In the genomic region with DNA sequence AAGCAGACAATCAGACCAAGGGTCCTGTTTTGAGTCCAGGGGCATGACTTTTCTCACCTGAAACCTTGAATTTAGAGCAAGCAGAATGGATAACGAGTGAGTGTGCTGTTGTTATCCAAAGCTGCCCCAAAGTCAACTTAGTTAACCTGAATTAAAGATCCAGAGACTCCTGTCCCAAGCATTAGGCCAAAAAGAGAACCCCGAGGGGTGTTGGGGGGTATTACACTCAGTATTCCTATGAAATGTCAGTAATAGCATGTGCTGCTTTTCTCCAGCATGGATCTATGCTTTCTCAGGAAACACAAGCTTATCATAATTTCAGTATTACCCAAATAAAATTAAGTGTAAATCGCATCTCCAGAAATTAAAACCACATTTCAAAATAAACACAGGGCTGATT, we compare ENCODE assay signal across 21 cellular contexts. TPM values are rescaled to one million over a fixed set of nuclear protein-coding genes. Genes with fewer than 3 reads are reported as not detected.
DNase-seq lines count a peak whose midpoint lies in the region; ATAC-seq, FAIRE-seq and TF ChIP-seq lines count a peak whose summit lies in the region.
"Had no signal": no experiment of that assay in that cellular context is flagged by ENCODE, and none has a peak within 500 bp of the region (broad histone marks: within the 10 kb centered on the region; RNA-seq: fewer than 3 reads in every experiment).

No MANE protein-coding gene starts in this region.

- no peak overlapping the region for H3K4me3 ChIP-seq in A549
- H3K4me3 ChIP-seq in kidney epithelial cell (ENCODE audit: low read depth, low read length): no peak overlapping the region
- H3K4me3 ChIP-seq: MG63 had no signal

- no peak for TF ChIP-seq EP300 in A549 (IDR thresholded peaks at IDR 0.05)

- H3K9me3 ChIP-seq in A549: no peaks in the 10 kb centered on the region
- H3K9me3 ChIP-seq: MG63 had no signal

- 96% methylated on average over 3 of the region's 3 CpGs for WGBS in A549 (ENCODE audit: missing lambda C conversion rate)

- peaks cover 8% of the 10 kb centered on the region for H3K4me1 Mint-ChIP-seq in activated CD4-positive, alpha-beta T cell treated with anti-CD3 and anti-CD28 coated beads, Interleukin-2, amount 10 ng/mL, durations not matched to agents 24 days and 14 days
- H3K4me1 Mint-ChIP-seq in activated CD4-positive, alpha-beta T cell treated with anti-CD3 and anti-CD28 coated beads for 36 hours: no peaks in the 10 kb centered on the region
- peaks cover 0 to 6% (median 4%) of the 10 kb centered on the region in 4 donors for H3K4me1 Mint-ChIP-seq in naive thymus-derived CD8-positive, alpha-beta T cell

- POLR2A ChIA-PET in activated CD4-positive, alpha-beta T cell treated with anti-CD3 and anti-CD28 coated beads for 36 hours (lab: Charles Lee): interaction anchor here (0.5 kb wide), 1 partner anchor 443 kb away, joined by 5 read pairs; no protein-coding TSS in a partner anchor
- POLR2A ChIA-PET in A549 (lab: Yijun Ruan, JAX): interaction anchor here (1.5 kb wide), 1 partner anchor 22 kb away, joined by 3 read pairs; no protein-coding TSS in a partner anchor
- POLR2A ChIA-PET in naive thymus-derived CD8-positive, alpha-beta T cell (lab: Charles Lee): no interaction called here

- H3K36me3 ChIP-seq in kidney epithelial cell (ENCODE audit: control insufficient read depth, insufficient read depth, low read length): peaks cover 1% of the 10 kb centered on the region

- TF ChIP-seq CTCF in A549 (IDR thresholded peaks at IDR 0.05): no peak
- TF ChIP-seq CTCF in kidney epithelial cell (IDR thresholded peaks at IDR 0.05; ENCODE audit: insufficient read depth, low read length, poor library complexity, severe bottlenecking): peak; percentile 5

- H3K9me3 Mint-ChIP-seq in activated CD4-positive, alpha-beta T cell treated with anti-CD3 and anti-CD28 coated beads, Interleukin-2, amount 10 ng/mL, durations not matched to agents 24 days and 14 days: no peaks in the 10 kb centered on the region
- no peaks in the 10 kb centered on the region for H3K9me3 Mint-ChIP-seq in activated CD4-positive, alpha-beta T cell treated with anti-CD3 and anti-CD28 coated beads for 36 hours (ENCODE audit: low read depth)
- H3K9me3 Mint-ChIP-seq in naive thymus-derived CD8-positive, alpha-beta T cell: no peaks in the 10 kb centered on the region
- H3K9me3 Mint-ChIP-seq: CD8-positive, alpha-beta T cell had no signal

- no peak overlapping the region for H3K4me3 Mint-ChIP-seq in activated CD4-positive, alpha-beta T cell treated with anti-CD3 and anti-CD28 coated beads, Interleukin-2, amount 10 ng/mL, durations not matched to agents 24 days and 14 days
- H3K4me3 Mint-ChIP-seq in activated CD4-positive, alpha-beta T cell treated with anti-CD3 and anti-CD28 coated beads for 36 hours: no peak overlapping the region
- no peak overlapping the region for H3K4me3 Mint-ChIP-seq in naive thymus-derived CD8-positive, alpha-beta T cell
- H3K4me3 Mint-ChIP-seq: CD8-positive, alpha-beta T cell had no signal

- no peak for ATAC-seq in activated CD4-positive, alpha-beta T cell treated with anti-CD3 and anti-CD28 coated beads for 36 hours
- peak; percentile 70 to 80; a peak in 5 of 6 replicates for ATAC-seq in A549
- no peak for ATAC-seq in naive thymus-derived CD8-positive, alpha-beta T cell
- ATAC-seq in HG02759 (IDR thresholded peaks at IDR 0.05; ENCODE audit: unreplicated experiment): no peak
- ATAC-seq: CD8-positive, alpha-beta T cell had no signal

- FAIRE-seq in A549 (lab: Jason Lieb, UNC): no peak
- FAIRE-seq: GM12891, H1 had no signal

- peaks cover 69% of the 10 kb centered on the region for H3K36me3 Mint-ChIP-seq in activated CD4-positive, alpha-beta T cell treated with anti-CD3 and anti-CD28 coated beads, Interleukin-2, amount 10 ng/mL, durations not matched to agents 24 days and 14 days (ENCODE audit: low read depth)
- H3K36me3 Mint-ChIP-seq in activated CD4-positive, alpha-beta T cell treated with anti-CD3 and anti-CD28 coated beads for 36 hours (ENCODE audit: low read depth): peaks cover 56% of the 10 kb centered on the region
- peaks cover 16 to 88% (median 23%) of the 10 kb centered on the region in 3 donors for H3K36me3 Mint-ChIP-seq in naive thymus-derived CD8-positive, alpha-beta T cell

- no peaks in the 10 kb centered on the region for H3K27me3 ChIP-seq in kidney epithelial cell (ENCODE audit: control insufficient read depth, insufficient read depth, low read length)
- H3K27me3 ChIP-seq: MG63 had no signal

- intact Hi-C loops in activated CD4-positive, alpha-beta T cell treated with anti-CD3 and anti-CD28 coated beads, Interleukin-2, amount 10 ng/mL, durations not matched to agents 24 days and 14 days (cut with micrococcal nuclease): no loop called here
- intact Hi-C loops in activated CD4-positive, alpha-beta T cell treated with anti-CD3 and anti-CD28 coated beads for 36 hours (cut with DNase I, micrococcal nuclease): no loop called here

- H3K27ac ChIP-seq in A549: no peak overlapping the region

- H3K4me2 ChIP-seq in A549: no peak overlapping the region

- CTCF ChIA-PET in activated CD4-positive, alpha-beta T cell treated with anti-CD3 and anti-CD28 coated beads for 36 hours (lab: Charles Lee): interaction anchor here (0.6 to 3.7 kb wide), 10 partner anchors 8 to 485 kb away, joined by 3 to 21 read pairs (median 3); no protein-coding TSS in a partner anchor
- CTCF ChIA-PET in A549 (lab: Yijun Ruan, JAX): interaction anchor here (1.9 to 8.5 kb wide), 2 partner anchors 11 to 44 kb away, joined by 4 to 70 read pairs; no protein-coding TSS in a partner anchor

- H3K27me3 Mint-ChIP-seq in activated CD4-positive, alpha-beta T cell treated with anti-CD3 and anti-CD28 coated beads, Interleukin-2, amount 10 ng/mL, durations not matched to agents 24 days and 14 days: no peaks in the 10 kb centered on the region
- H3K27me3 Mint-ChIP-seq in activated CD4-positive, alpha-beta T cell treated with anti-CD3 and anti-CD28 coated beads for 36 hours: no peaks in the 10 kb centered on the region
- no peaks in the 10 kb centered on the region for H3K27me3 Mint-ChIP-seq in naive thymus-derived CD8-positive, alpha-beta T cell

- no peaks in the 10 kb centered on the region for H3K4me1 ChIP-seq in A549

- no peak for TF ChIP-seq RAD21 in A549 (conservative IDR thresholded peaks at IDR 0.05 in 1 of 2, IDR thresholded peaks at IDR 0.05 in 1 of 2)

- no peak for DNase-seq in activated CD4-positive, alpha-beta T cell treated with anti-CD3 and anti-CD28 coated beads, Interleukin-2, amount 10 ng/mL, durations not matched to agents 24 days and 14 days
- DNase-seq in activated CD4-positive, alpha-beta T cell treated with anti-CD3 and anti-CD28 coated beads for 36 hours: no peak
- DNase-seq in A549 (ENCODE audit: low read depth in 1 of 2, low spot score in 1 of 2) (no peak), kidney epithelial cell (ENCODE audit: low read depth) (no peak), NCI-H2227 (lab: John Stamatoyannopoulos, UW; ENCODE audit: unreplicated experiment) (no peak)
- DNase-seq in naive thymus-derived CD8-positive, alpha-beta T cell: no peak
- DNase-seq: 8988T; AML-193; C1 segment of cervical spinal cord; CD8-positive, alpha-beta T cell; DND-41; MG63; NCI-H1417; NCI-H1694 treated with DMSO at 0.1 percent for 48 hours; NCI-H446 treated with DMSO at 0.1 percent for 48 hours; NCI-H526 treated with DMSO at 0.1 percent for 48 hours; SHP77 treated with DMSO at 0.1 percent for 48 hours had no signal

- peak overlapping the region; percentile 37 for H3K27ac Mint-ChIP-seq in activated CD4-positive, alpha-beta T cell treated with anti-CD3 and anti-CD28 coated beads, Interleukin-2, amount 10 ng/mL, durations not matched to agents 24 days and 14 days
- H3K27ac Mint-ChIP-seq in activated CD4-positive, alpha-beta T cell treated with anti-CD3 and anti-CD28 coated beads for 36 hours: no peak overlapping the region
- H3K27ac Mint-ChIP-seq in naive thymus-derived CD8-positive, alpha-beta T cell: no peak overlapping the region

- no peak for TF ChIP-seq POLR2A in A549 (IDR thresholded peaks at IDR 0.05; ENCODE audit: low read length)

RNA-seq across cellular contexts. Expression of a gene that starts 19.0 kb away (rescaled TPM):
- total RNA-seq in activated CD4-positive, alpha-beta T cell treated with anti-CD3 and anti-CD28 coated beads, Interleukin-2, amount 10 ng/mL, durations not matched to agents 24 days and 14 days: 500 and 521 TPM in 2 replicates
- 100 to 1,000 TPM; 698 to 781 TPM for total RNA-seq in activated CD4-positive, alpha-beta T cell treated with anti-CD3 and anti-CD28 coated beads for 36 hours
- 577 and 650 TPM in 2 replicates for polyA plus RNA-seq in A549 (2011; rRNA removed)
- polyA plus RNA-seq in A549 (2012; cell fraction: cytosol; rRNA removed): 209 and 256 TPM in 2 replicates
- polyA plus RNA-seq in A549 (2012; cell fraction: nucleus; rRNA removed): 167 and 231 TPM in 2 replicates
- 363 to 377 TPM (median 375 TPM) in 3 replicates for polyA plus RNA-seq in A549 (2017; fragmentation: RNase III; extraction: RNeasy Plus Mini Kit Qiagen cat#74134 plus additional on column Dnase treatment)
- polyA minus RNA-seq in A549 (2011; rRNA and poly(A)+ RNA removed): 707 and 843 TPM in 2 replicates
- 250 TPM for polyA plus RNA-seq in PFSK-1 (2012; ENCODE audit: insufficient read length, low read depth)
- total RNA-seq in kidney epithelial cell: 484 and 526 TPM in 2 replicates
- 100 to 1,000 TPM; 752 to 804 TPM for total RNA-seq in naive thymus-derived CD8-positive, alpha-beta T cell
- 100 to 1,000 TPM; 116 to 146 (median 124) TPM for polyA plus RNA-seq in naive thymus-derived CD8-positive, alpha-beta T cell

RNA-seq across cellular contexts. Expression of a gene that starts 24.6 kb away (rescaled TPM):
- 1.8 and 2.3 TPM in 2 replicates for total RNA-seq in activated CD4-positive, alpha-beta T cell treated with anti-CD3 and anti-CD28 coated beads, Interleukin-2, amount 10 ng/mL, durations not matched to agents 24 days and 14 days
- total RNA-seq in activated CD4-positive, alpha-beta T cell treated with anti-CD3 and anti-CD28 coated beads for 36 hours: 1 to 10 TPM in 1 of 2 experiments, under 1 TPM in 1; 0.77 to 2.4 TPM
- polyA plus RNA-seq in A549 (2011; rRNA removed) (11.5 and 12.4 TPM in 2 replicates), A549 (2017; fragmentation: RNase III; extraction: RNeasy Plus Mini Kit Qiagen cat#74134 plus additional on column Dnase treatment) (13.5 to 15.8 TPM (median 15.3 TPM) in 3 replicates)
- 19.4 and 27.2 TPM in 2 replicates for polyA plus RNA-seq in A549 (2012; cell fraction: cytosol; rRNA removed)
- polyA plus RNA-seq in A549 (2012; cell fraction: nucleus; rRNA removed): 72.7 and 109 TPM in 2 replicates
- polyA minus RNA-seq in A549 (2011; rRNA and poly(A)+ RNA removed): 36.0 and 44.8 TPM in 2 replicates
- 36.9 TPM for polyA plus RNA-seq in PFSK-1 (2012; ENCODE audit: insufficient read length, low read depth)
- total RNA-seq in kidney epithelial cell: 3.8 and 10.1 TPM in 2 replicates
- 1 to 10 TPM; 2.4 to 3.0 TPM for total RNA-seq in naive thymus-derived CD8-positive, alpha-beta T cell
- under 1 TPM in 2 of 3 donors, not detected in 1; 0.13 to 0.19 TPM for polyA plus RNA-seq in naive thymus-derived CD8-positive, alpha-beta T cell

RNA-seq across cellular contexts. Expression of a gene that starts 53.9 kb away (rescaled TPM):
- 35.6 TPM in 2 replicates for total RNA-seq in activated CD4-positive, alpha-beta T cell treated with anti-CD3 and anti-CD28 coated beads, Interleukin-2, amount 10 ng/mL, durations not matched to agents 24 days and 14 days
- total RNA-seq in activated CD4-positive, alpha-beta T cell treated with anti-CD3 and anti-CD28 coated beads for 36 hours: 10 to 100 TPM; 13.7 to 18.2 TPM
- polyA plus RNA-seq in A549 (2011; rRNA removed): 26.8 and 28.1 TPM in 2 replicates
- polyA plus RNA-seq in A549 (2012; cell fraction: cytosol; rRNA removed): 25.8 and 28.2 TPM in 2 replicates
- polyA plus RNA-seq in A549 (2012; cell fraction: nucleus; rRNA removed): 28.8 and 33.3 TPM in 2 replicates
- polyA plus RNA-seq in A549 (2017; fragmentation: RNase III; extraction: RNeasy Plus Mini Kit Qiagen cat#74134 plus additional on column Dnase treatment): 16.1 to 18.6 TPM (median 17.3 TPM) in 3 replicates
- polyA minus RNA-seq in A549 (2011; rRNA and poly(A)+ RNA removed): 47.8 and 49.6 TPM in 2 replicates
- 32.5 TPM for polyA plus RNA-seq in PFSK-1 (2012; ENCODE audit: insufficient read length, low read depth)
- 32.0 and 32.3 TPM in 2 replicates for total RNA-seq in kidney epithelial cell
- total RNA-seq in naive thymus-derived CD8-positive, alpha-beta T cell: 10 to 100 TPM; 47.8 to 50.0 TPM
- 10 to 100 TPM; 49.4 to 53.2 (median 51.7) TPM for polyA plus RNA-seq in naive thymus-derived CD8-positive, alpha-beta T cell

Comparison
In these comparisons a context has a peak if more than half of its experiments do, and no peak if none do; other contexts are left out.
1. ATAC-seq: peak in A549 (2 of 2); none in activated CD4-positive, alpha-beta T cell treated with anti-CD3 and anti-CD28 coated beads for 36 hours (single experiment), naive thymus-derived CD8-positive, alpha-beta T cell (0 of 2) and HG02759 (single experiment).